Comparison of ENCODE assay signal across 22 cellular contexts in genomic region chr5:151642472-151643140, GRCh38. TPM values are rescaled to one million over a fixed set of nuclear protein-coding genes. Genes with fewer than 3 reads are reported as not detected.
"Had no signal": no experiment of that assay in that cellular context is flagged by ENCODE, and none has a peak within 500 bp of the region (broad histone marks: within the 10 kb centered on the region; RNA-seq: fewer than 3 reads in every experiment).

No MANE protein-coding gene starts in this region.

- H3K36me3 Mint-ChIP-seq: memory B cell; natural killer cell; stimulated activated naive B cell treated with anti-CD40 and anti-IgM and Interleukin-4, amounts not matched to agents 10 μg/mL and 1 μg/mL and 100 μg/mL, for 72 hours had no signal

- H3K9me3 ChIP-seq: neutrophil, pancreas, sigmoid colon, spleen, thoracic aorta, tibial nerve, upper lobe of right lung, uterus had no signal

- H3K27ac Mint-ChIP-seq: memory B cell; natural killer cell; stimulated activated naive B cell treated with anti-CD40 and anti-IgM and Interleukin-4, amounts not matched to agents 10 μg/mL and 1 μg/mL and 100 μg/mL, for 72 hours; stimulated activated naive CD8-positive, alpha-beta T cell treated with anti-CD3 and anti-CD28 coated beads, Interleukin-15, Interleukin-2, amounts not matched to agents 100 ng/mL and 50 ng/mL, for 24 hours had no signal

- H3K9me3 Mint-ChIP-seq: natural killer cell; stimulated activated naive B cell treated with anti-CD40 and anti-IgM and Interleukin-4, amounts not matched to agents 10 μg/mL and 1 μg/mL and 100 μg/mL, for 72 hours; stimulated activated naive CD8-positive, alpha-beta T cell treated with anti-CD3 and anti-CD28 coated beads, Interleukin-15, Interleukin-2, amounts not matched to agents 100 ng/mL and 50 ng/mL, for 24 hours had no signal

- H3K4me3 ChIP-seq: dorsolateral prefrontal cortex, lung, pancreas, sigmoid colon, spleen, thoracic aorta, tibial nerve, upper lobe of right lung, uterus had no signal

- DNase-seq: dorsolateral prefrontal cortex; effector CD4-positive, alpha-beta T cell; hippocampal formation; left colon; natural killer cell; pancreas; sigmoid colon; spleen; stimulated activated CD4-positive, alpha-beta T cell treated with anti-CD3 and anti-CD28 coated beads, Interleukin-15, amount 100 ng/mL, for 24 hours; stimulated activated CD4-positive, alpha-beta T cell treated with anti-CD3 and anti-CD28 coated beads, Interleukin-2, amount 100 ng/mL, for 48 hours; stimulated activated naive B cell treated with anti-CD40 and anti-IgM and Interleukin-4, amounts not matched to agents 10 μg/mL and 1 μg/mL and 100 μg/mL, for 72 hours; upper lobe of right lung; uterus had no signal

- ATAC-seq: left colon; natural killer cell; stimulated activated naive B cell treated with anti-CD40 and anti-IgM and Interleukin-4, amounts not matched to agents 10 μg/mL and 1 μg/mL and 100 μg/mL, for 72 hours had no signal

- H3K27me3 Mint-ChIP-seq: stimulated activated naive CD8-positive, alpha-beta T cell treated with anti-CD3 and anti-CD28 coated beads, Interleukin-15, Interleukin-2, amounts not matched to agents 100 ng/mL and 50 ng/mL, for 24 hours had no signal

- H3K36me3 ChIP-seq: neutrophil, pancreas, sigmoid colon, spleen, thoracic aorta, tibial nerve, upper lobe of right lung, uterus had no signal

- H3K4me1 ChIP-seq: pancreas, sigmoid colon, upper lobe of right lung, uterus had no signal

- H3K27ac ChIP-seq: dorsolateral prefrontal cortex, neutrophil, pancreas, sigmoid colon, spleen, thoracic aorta, tibial nerve, upper lobe of right lung, uterus had no signal

- H3K4me1 Mint-ChIP-seq: memory B cell; natural killer cell; stimulated activated naive B cell treated with anti-CD40 and anti-IgM and Interleukin-4, amounts not matched to agents 10 μg/mL and 1 μg/mL and 100 μg/mL, for 72 hours had no signal

- H3K4me3 Mint-ChIP-seq: memory B cell; natural killer cell; stimulated activated naive B cell treated with anti-CD40 and anti-IgM and Interleukin-4, amounts not matched to agents 10 μg/mL and 1 μg/mL and 100 μg/mL, for 72 hours; stimulated activated naive CD8-positive, alpha-beta T cell treated with anti-CD3 and anti-CD28 coated beads, Interleukin-15, Interleukin-2, amounts not matched to agents 100 ng/mL and 50 ng/mL, for 24 hours had no signal

- H3K27me3 ChIP-seq: dorsolateral prefrontal cortex, pancreas, sigmoid colon, tibial nerve, upper lobe of right lung, uterus had no signal

RNA-seq across cellular contexts. Expression of gene FAT2, which starts 51.5 kb away (rescaled TPM):
- total RNA-seq: left colon, mononuclear cell, natural killer cell, posterior vena cava, sigmoid colon had no signal
- polyA plus RNA-seq: neural cell had no signal
